ENCODE assay signal across 8 cellular contexts in the genomic region with DNA sequence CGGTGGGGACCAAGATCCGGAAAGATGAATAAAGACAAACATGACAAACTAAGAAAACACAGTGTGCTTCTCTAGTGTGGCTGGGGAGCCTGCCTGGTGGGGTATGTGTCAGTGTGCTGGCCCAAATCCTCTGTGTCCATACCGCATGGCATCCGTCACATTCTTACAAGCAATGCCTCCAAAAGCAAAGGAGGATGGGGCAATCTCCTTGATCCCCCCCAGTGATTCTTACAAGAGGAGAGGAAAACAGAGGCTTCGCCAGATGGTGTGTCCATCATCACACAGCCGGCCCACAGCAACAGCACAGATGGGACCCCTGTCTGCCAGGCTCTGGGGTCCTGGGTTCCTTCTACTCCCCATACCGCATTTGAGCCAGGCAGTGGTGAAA. TPM values are rescaled to one million over a fixed set of nuclear protein-coding genes. Genes with fewer than 3 reads are reported as not detected.
DNase-seq lines count a peak whose midpoint lies in the region; ATAC-seq and TF ChIP-seq lines count a peak whose summit lies in the region.

No MANE protein-coding gene starts in this region.

- peak overlapping the region; percentile 91 for H3K4me2 ChIP-seq in smooth muscle cell

- H3K27ac ChIP-seq in smooth muscle cell (ENCODE audit: low read depth): peak overlapping the region; percentile 75

- H3K27ac Mint-ChIP-seq in activated CD4-positive, alpha-beta memory T cell treated with anti-CD3 and anti-CD28 coated beads for 36 hours: no peak overlapping the region
- peak overlapping the region; percentile 95 for H3K27ac Mint-ChIP-seq in glutamatergic neuron (ENCODE audit: unreplicated experiment)

- in situ Hi-C loops in HAP-1 (cut with MboI; ENCODE audit: low sequenced_read_pairs): no loop called here

- H3K4me1 Mint-ChIP-seq in activated CD4-positive, alpha-beta memory T cell treated with anti-CD3 and anti-CD28 coated beads for 36 hours (ENCODE audit: low read depth): peaks cover 20% of the 10 kb centered on the region
- peaks cover 20% of the 10 kb centered on the region for H3K4me1 Mint-ChIP-seq in glutamatergic neuron (ENCODE audit: low read depth, unreplicated experiment)

- no peaks in the 10 kb centered on the region for H3F3A ChIP-seq in smooth muscle cell (ENCODE audit: low read depth)

- H4K20me1 ChIP-seq in smooth muscle cell (ENCODE audit: low read depth): no peaks in the 10 kb centered on the region

- peak overlapping the region; percentile 38 for H3K4me3 Mint-ChIP-seq in activated CD4-positive, alpha-beta memory T cell treated with anti-CD3 and anti-CD28 coated beads for 36 hours
- H3K4me3 Mint-ChIP-seq in glutamatergic neuron (ENCODE audit: unreplicated experiment): peak overlapping the region; percentile 85

- intact Hi-C loops in activated CD4-positive, alpha-beta memory T cell treated with anti-CD3 and anti-CD28 coated beads for 36 hours (cut with micrococcal nuclease): loop anchor here (2.0 to 5.0 kb wide), 3 partner anchors 14 to 109 kb away; a partner anchor contains a TSS

- DNase-seq in HAP-1 (ENCODE audit: low spot score in 2 of 2) (no peak), glutamatergic neuron (peak; percentile 36), smooth muscle cell (lab: John Stamatoyannopoulos, UW; ENCODE audit: unreplicated experiment) (no peak), SKM-1 treated with dmso at 0.1 percent for 144 hours (lab: John Stamatoyannopoulos, UW; ENCODE audit: unreplicated experiment) (no peak), LoVo (ENCODE audit: low spot score) (no peak)
- no peak for DNase-seq in activated CD4-positive, alpha-beta memory T cell treated with anti-CD3 and anti-CD28 coated beads for 36 hours

- ATAC-seq in GM19324 (IDR thresholded peaks at IDR 0.05; ENCODE audit: low FRiP score, unreplicated experiment) (no peak), GM19023 (IDR thresholded peaks at IDR 0.05; ENCODE audit: unreplicated experiment) (no peak)

- H3K27me3 ChIP-seq in HAP-1 (ENCODE audit: low read depth): no peaks in the 10 kb centered on the region
- H3K27me3 ChIP-seq in smooth muscle cell (ENCODE audit: low read depth): no peaks in the 10 kb centered on the region

- H3K36me3 ChIP-seq in HAP-1 (replicated peaks) (no peaks in the 10 kb centered on the region), smooth muscle cell (ENCODE audit: low read depth) (no peaks in the 10 kb centered on the region)

- H3K9me3 Mint-ChIP-seq in activated CD4-positive, alpha-beta memory T cell treated with anti-CD3 and anti-CD28 coated beads for 36 hours: peaks cover 3% of the 10 kb centered on the region
- peaks cover 15% of the 10 kb centered on the region for H3K9me3 Mint-ChIP-seq in glutamatergic neuron (ENCODE audit: unreplicated experiment)

- peaks cover 3% of the 10 kb centered on the region for H3K36me3 Mint-ChIP-seq in activated CD4-positive, alpha-beta memory T cell treated with anti-CD3 and anti-CD28 coated beads for 36 hours
- H3K36me3 Mint-ChIP-seq in glutamatergic neuron (ENCODE audit: unreplicated experiment): peaks cover 6% of the 10 kb centered on the region

- CTCF ChIA-PET in activated CD4-positive, alpha-beta memory T cell treated with anti-CD3 and anti-CD28 coated beads for 36 hours (lab: Charles Lee): interaction anchor here (0.6 to 6.8 kb wide), 2 partner anchors 12 to 16 kb away, joined by 5 to 54 read pairs; a partner anchor contains a TSS

- peak overlapping the region; percentile 25 for H3K4me3 ChIP-seq in HAP-1
- peak overlapping the region; percentile 62 for H3K4me3 ChIP-seq in smooth muscle cell

- POLR2A ChIA-PET in activated CD4-positive, alpha-beta memory T cell treated with anti-CD3 and anti-CD28 coated beads for 36 hours (lab: Charles Lee): interaction anchor here (1.2 to 1.7 kb wide), 2 partner anchors 16 to 36 kb away, joined by 4 to 8 read pairs; a partner anchor contains a TSS

- H3K9me3 ChIP-seq in HAP-1 (0 out of 2 replicates have a peak, but pooled peaks cover 2% of the 10 kb centered on the region), smooth muscle cell (replicated peaks; ENCODE audit: low read depth) (no peaks in the 10 kb centered on the region)

- 64% methylated on average over 7 of the region's 7 CpGs for WGBS in smooth muscle cell (ENCODE audit: low lambda C conversion rate)

- H3K9ac ChIP-seq in smooth muscle cell (ENCODE audit: low read depth): no peak overlapping the region

- H3K27me3 Mint-ChIP-seq in activated CD4-positive, alpha-beta memory T cell treated with anti-CD3 and anti-CD28 coated beads for 36 hours: peaks cover 2% of the 10 kb centered on the region
- H3K27me3 Mint-ChIP-seq in glutamatergic neuron (ENCODE audit: unreplicated experiment): peaks cover 14% of the 10 kb centered on the region

- no peak for TF ChIP-seq CTCF in glutamatergic neuron (IDR thresholded peaks at IDR 0.05; ENCODE audit: partially characterized antibody, unreplicated experiment)
- no peak for TF ChIP-seq CTCF in smooth muscle cell (IDR thresholded peaks at IDR 0.05; ENCODE audit: borderline replicate concordance, insufficient read depth, poor library complexity, severe bottlenecking)

- H3K4me1 ChIP-seq in HAP-1 (peaks cover 28% of the 10 kb centered on the region), smooth muscle cell (ENCODE audit: low read depth) (peaks cover 16% of the 10 kb centered on the region)

- H3K79me2 ChIP-seq in smooth muscle cell (ENCODE audit: low read depth): no peaks in the 10 kb centered on the region

- H2AFZ ChIP-seq in smooth muscle cell (ENCODE audit: low read depth): no peak overlapping the region

RNA-seq across cellular contexts. Expression of a gene that starts 0.6 kb away (rescaled TPM):
- under 1 TPM; 0.40 to 0.46 TPM for total RNA-seq in activated CD4-positive, alpha-beta memory T cell treated with anti-CD3 and anti-CD28 coated beads for 36 hours
- total RNA-seq in glutamatergic neuron (ENCODE audit: unreplicated experiment): 41.9 TPM
- 27.0 and 37.3 TPM in 2 replicates for total RNA-seq in smooth muscle cell
- 36.7 and 41.3 TPM in 2 replicates for polyA plus RNA-seq in smooth muscle cell

RNA-seq across cellular contexts. Expression of a gene that starts 13.7 kb away (rescaled TPM):
- total RNA-seq in activated CD4-positive, alpha-beta memory T cell treated with anti-CD3 and anti-CD28 coated beads for 36 hours: 1 to 10 TPM; 1.8 to 1.9 TPM
- 3.9 TPM for total RNA-seq in glutamatergic neuron (ENCODE audit: unreplicated experiment)
- total RNA-seq in smooth muscle cell: 2.6 and 4.9 TPM in 2 replicates
- polyA plus RNA-seq in smooth muscle cell: 0.32 and 3.4 TPM in 2 replicates

RNA-seq across cellular contexts. Expression of a gene that starts 17.3 kb away (rescaled TPM):
- 10 to 100 TPM; 14.1 to 16.1 TPM for total RNA-seq in activated CD4-positive, alpha-beta memory T cell treated with anti-CD3 and anti-CD28 coated beads for 36 hours
- total RNA-seq in glutamatergic neuron (ENCODE audit: unreplicated experiment): 92.6 TPM
- 25.8 and 26.4 TPM in 2 replicates for total RNA-seq in smooth muscle cell
- polyA plus RNA-seq in smooth muscle cell: 55.9 and 68.6 TPM in 2 replicates

RNA-seq across cellular contexts. Expression of a gene that starts 25.9 kb away (rescaled TPM):
- total RNA-seq in activated CD4-positive, alpha-beta memory T cell treated with anti-CD3 and anti-CD28 coated beads for 36 hours: 10 to 100 TPM; 25.0 to 27.8 TPM
- total RNA-seq in glutamatergic neuron (ENCODE audit: unreplicated experiment) (37.8 TPM), smooth muscle cell (32.3 and 36.8 TPM in 2 replicates)
- 37.3 and 49.8 TPM in 2 replicates for polyA plus RNA-seq in smooth muscle cell

RNA-seq across cellular contexts. Expression of a gene that starts 35.9 kb away (rescaled TPM):
- total RNA-seq in activated CD4-positive, alpha-beta memory T cell treated with anti-CD3 and anti-CD28 coated beads for 36 hours: 1 to 10 TPM; 7.8 to 8.2 TPM
- total RNA-seq in glutamatergic neuron (ENCODE audit: unreplicated experiment) (8.9 TPM), smooth muscle cell (0.85 and 1.3 TPM in 2 replicates)
- 2.4 and 4.2 TPM in 2 replicates for polyA plus RNA-seq in smooth muscle cell

Comparison
In these comparisons a context has a peak if more than half of its experiments do, and no peak if none do; other contexts are left out.
1. RNA of a gene that starts 0.6 kb away (total RNA-seq): 41.9 TPM in glutamatergic neuron (single experiment) and 27.0 to 37.3 TPM in smooth muscle cell; 0.40 to 0.46 TPM in activated CD4-positive, alpha-beta memory T cell treated with anti-CD3 and anti-CD28 coated beads for 36 hours; every median in the first group is over 10 times any median in the second.